ENCODE assay signal across 2 cellular contexts in the genomic region with DNA sequence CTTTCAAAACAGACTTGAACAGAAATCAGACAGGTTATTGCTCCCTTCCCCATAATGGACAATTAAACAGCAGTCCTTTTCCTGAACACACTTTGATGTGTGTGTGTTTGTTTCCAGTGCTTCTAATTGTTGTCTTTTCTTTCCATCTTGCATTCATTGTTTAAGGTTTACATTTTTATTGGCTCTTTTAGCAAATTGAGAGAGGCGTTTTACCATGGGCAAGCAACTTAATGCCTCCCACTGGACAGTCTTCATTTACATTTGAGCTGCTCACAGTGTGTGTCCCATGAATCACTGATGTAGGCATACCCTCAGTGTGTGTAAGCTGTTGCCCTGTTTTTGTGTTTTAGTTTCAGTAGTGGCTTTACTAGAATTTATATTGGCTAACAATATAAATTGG.
A peak's percentile ranks its signal among the peaks of the same experiment; 100 is the strongest.
TF ChIP-seq lines count a peak whose summit lies in the region.

No MANE protein-coding gene starts in this region.

TF ChIP-seq in HEK293, 187 proteins besides CTCF, POLR2A, EP300 and RAD21:
- TF ChIP-seq ZSCAN23 (tag by site-specific recombination; IDR thresholded peaks at IDR 0.05) (no peak), ZNF324 (tag by site-specific recombination; IDR thresholded peaks at IDR 0.05) (no peak), ZBTB20 (tag by site-specific recombination; IDR thresholded peaks at IDR 0.05) (no peak), FEZF1 (tag by site-specific recombination; IDR thresholded peaks at IDR 0.05) (peak; percentile 65; the same call in 1 of the 2 replicates), ZNF791 (tag by site-specific recombination; IDR thresholded peaks at IDR 0.05) (no peak), ZIC2 (tag by site-specific recombination; IDR thresholded peaks at IDR 0.05) (peak; percentile 23; the same call in 1 of the 2 replicates)
TF ChIP-seq in HEK293: peak in this region for 2.

TF ChIP-seq in H1, 55 proteins besides CTCF, POLR2A, EP300 and RAD21:
- TF ChIP-seq NANOG (IDR thresholded peaks at IDR 0.05; ENCODE audit: insufficient read depth, low read depth, low read length, poor library complexity, severe bottlenecking), result peak; percentile 90
- TF ChIP-seq CBX5 (IDR thresholded peaks at IDR 0.05; ENCODE audit: low read depth, low read length), result no peak
- TF ChIP-seq JUND (IDR thresholded peaks at IDR 0.05; ENCODE audit: low read length), result peak; percentile 43; the same call in 1 of the 2 replicates
- TF ChIP-seq CTBP2 (IDR thresholded peaks at IDR 0.05; ENCODE audit: borderline replicate concordance, insufficient read depth, insufficient read length, low read length), result no peak
